Comparison of ENCODE assay signal across 17 cellular contexts in genomic region chr1:162944974-162945639, GRCh38.
DNase-seq lines count a peak whose midpoint lies in the region; ATAC-seq and TF ChIP-seq lines count a peak whose summit lies in the region.
"Had no signal": no experiment of that assay in that cellular context is flagged by ENCODE, and none has a peak within 500 bp of the region (broad histone marks: within the 10 kb centered on the region; RNA-seq: fewer than 3 reads in every experiment).

No MANE protein-coding gene starts in this region.

- H3K27ac Mint-ChIP-seq in mesothelial cell of epicardium = peak overlapping the region; percentile 48
- H3K27ac Mint-ChIP-seq: T-cell had no signal

- WGBS in heart left ventricle, 4 donors = 80 to 87% (median 82%) methylated on average over 5 of the region's 5 CpGs

- no peak for ATAC-seq in heart left ventricle
- ATAC-seq: PC-3, T-cell had no signal

- no peaks in the 10 kb centered on the region for H3K9me3 Mint-ChIP-seq in mesothelial cell of epicardium
- H3K9me3 Mint-ChIP-seq: T-cell had no signal

- peaks cover 32% of the 10 kb centered on the region for H3K4me1 Mint-ChIP-seq in mesothelial cell of epicardium
- H3K4me1 Mint-ChIP-seq: T-cell had no signal

- TF ChIP-seq POLR2A in heart left ventricle (IDR thresholded peaks at IDR 0.05) = no peak

- H3K4me3 ChIP-seq in heart left ventricle = no peak overlapping the region
- H3K4me3 ChIP-seq: SJCRH30 had no signal

- no peaks in the 10 kb centered on the region for H3K9me3 ChIP-seq in heart left ventricle
- H3K9me3 ChIP-seq: SJCRH30 had no signal

- DNase-seq in NCI-H1105 treated with DMSO at 0.1 percent for 48 hours (lab: John Stamatoyannopoulos, UW) (peak; percentile 1), NCI-H1105 (lab: John Stamatoyannopoulos, UW) (no peak), NCI-H1092 (lab: John Stamatoyannopoulos, UW) (peak; percentile 17), NCI-H82 (lab: John Stamatoyannopoulos, UW) (peak; percentile 66), mesothelial cell of epicardium (ENCODE audit: low spot score in 2 of 2, unreplicated experiment in 2 of 2) (no peak), NCI-H2029 (lab: John Stamatoyannopoulos, UW) (no peak), heart left ventricle (no peak)
- no peak for DNase-seq in activated CD4-positive, alpha-beta T cell treated with anti-CD3 and anti-CD28 coated beads, Interleukin-2, amount 50 U/mL, for 1 hour
- DNase-seq: GOT3, NCI-H1436, NCI-H2029 treated with DMSO at 0.1 percent for 48 hours, NCI-H226, PC-3, SJCRH30, T-cell, T1000 had no signal

- H3K36me3 Mint-ChIP-seq in mesothelial cell of epicardium = no peaks in the 10 kb centered on the region
- H3K36me3 Mint-ChIP-seq: T-cell had no signal

- no peak overlapping the region for H3K27ac ChIP-seq in heart left ventricle
- H3K27ac ChIP-seq: C4-2B, SJCRH30 had no signal

- no peak overlapping the region for H3K4me3 Mint-ChIP-seq in mesothelial cell of epicardium
- H3K4me3 Mint-ChIP-seq: T-cell had no signal

- H3K27me3 ChIP-seq in heart left ventricle = peaks cover 0 to 3% (median 0%) of the 10 kb centered on the region in 9 donors

- intact Hi-C loops in heart left ventricle (cut with DNase I) = no loop called here

- H3K4me1 ChIP-seq in heart left ventricle = peaks cover 0 to 8% (median 0%) of the 10 kb centered on the region in 12 donors

- no peaks in the 10 kb centered on the region for H3K36me3 ChIP-seq in heart left ventricle
- H3K36me3 ChIP-seq: SJCRH30 had no signal

- H3K27me3 Mint-ChIP-seq in mesothelial cell of epicardium (ENCODE audit: low read depth) = no peaks in the 10 kb centered on the region

- no peak for TF ChIP-seq CTCF in mesothelial cell of epicardium (IDR thresholded peaks at IDR 0.05; ENCODE audit: unreplicated experiment)
- TF ChIP-seq CTCF in heart left ventricle (IDR thresholded peaks at IDR 0.05) = no peak

Comparison
In these comparisons a context has a peak if more than half of its experiments do, and no peak if none do; other contexts are left out.
1. DNase-seq: peak in NCI-H1105 treated with DMSO at 0.1 percent for 48 hours (single experiment), NCI-H1092 (single experiment) and NCI-H82 (single experiment); none in NCI-H1105 (single experiment), mesothelial cell of epicardium (0 of 2), NCI-H2029 (single experiment), heart left ventricle (0 of 5) and activated CD4-positive, alpha-beta T cell treated with anti-CD3 and anti-CD28 coated beads, Interleukin-2, amount 50 U/mL, for 1 hour (single experiment).